Comparison of ENCODE assay signal across 35 cellular contexts in genomic region chrX:30666094-30666493, GRCh38.
"Had no signal": no experiment of that assay in that cellular context is flagged by ENCODE, and none has a peak within 500 bp of the region (broad histone marks: within the 10 kb centered on the region; RNA-seq: fewer than 3 reads in every experiment).

No MANE protein-coding gene starts in this region.

- H3K9me3 ChIP-seq: adrenal gland, ascending aorta, body of pancreas, breast epithelium, colonic mucosa had no signal

- H3K27ac ChIP-seq: adrenal gland, ascending aorta, body of pancreas, brain microvascular endothelial cell, breast epithelium, cardiac muscle cell, colonic mucosa had no signal

- H3K4me3 ChIP-seq: adrenal gland, ascending aorta, body of pancreas, breast epithelium, cardiac muscle cell, colonic mucosa had no signal

- H3K4me3 Mint-ChIP-seq: activated naive CD4-positive, alpha-beta T cell treated with anti-CD3 and anti-CD28 coated beads for 36 hours; activated naive CD4-positive, alpha-beta T cell treated with anti-CD3 and anti-CD28 coated beads, Interleukin-2, amount 10 ng/mL, durations not matched to agents 7 days and 5 days; activated naive CD4-positive, alpha-beta T cell treated with anti-CD3 and anti-CD28 coated beads, Interleukin-2, amount 50 U/mL, for 24 hours; activated naive CD8-positive, alpha-beta T cell; activated naive CD8-positive, alpha-beta T cell treated with anti-CD3 and anti-CD28 coated beads for 36 hours; activated naive CD8-positive, alpha-beta T cell treated with anti-CD3 and anti-CD28 coated beads, Interleukin-2, amount 10 ng/mL, durations not matched to agents 7 days and 5 days; activated naive CD8-positive, alpha-beta T cell treated with anti-CD3 and anti-CD28 coated beads, Interleukin-2, amount 50 U/mL, for 24 hours; activated T-cell treated with anti-CD3 and anti-CD28 coated beads, Interleukin-2, amount 50 U/mL, for 4 hours; activated T-cell treated with anti-CD3 and anti-CD28 coated beads, Interleukin-2, amount 50 U/mL, for 72 hours; activated T-helper 17 cell treated with anti-CD3 and anti-CD28 coated beads, Interleukin-2, amount 50 U/mL, for 72 hours; brain; central memory CD8-positive, alpha-beta T cell had no signal

- H3K27me3 Mint-ChIP-seq: activated naive CD4-positive, alpha-beta T cell treated with anti-CD3 and anti-CD28 coated beads, Interleukin-2, amount 10 ng/mL, durations not matched to agents 7 days and 5 days; activated naive CD4-positive, alpha-beta T cell treated with anti-CD3 and anti-CD28 coated beads, Interleukin-2, amount 50 U/mL, for 24 hours; activated naive CD8-positive, alpha-beta T cell; activated naive CD8-positive, alpha-beta T cell treated with anti-CD3 and anti-CD28 coated beads for 36 hours; activated naive CD8-positive, alpha-beta T cell treated with anti-CD3 and anti-CD28 coated beads, Interleukin-2, amount 10 ng/mL, durations not matched to agents 7 days and 5 days; activated naive CD8-positive, alpha-beta T cell treated with anti-CD3 and anti-CD28 coated beads, Interleukin-2, amount 50 U/mL, for 24 hours; activated T-helper 17 cell treated with anti-CD3 and anti-CD28 coated beads, Interleukin-2, amount 50 U/mL, for 72 hours; brain; central memory CD8-positive, alpha-beta T cell had no signal

- H3K4me1 Mint-ChIP-seq: brain; central memory CD8-positive, alpha-beta T cell had no signal

- H3K36me3 ChIP-seq: adrenal gland, ascending aorta, brain microvascular endothelial cell, breast epithelium, cardiac muscle cell, colonic mucosa had no signal

- H3K27me3 ChIP-seq: adrenal gland, ascending aorta, body of pancreas, brain microvascular endothelial cell, breast epithelium, cardiac muscle cell, colonic mucosa had no signal

- ATAC-seq: activated naive CD4-positive, alpha-beta T cell treated with anti-CD3 and anti-CD28 coated beads, Interleukin-2, amount 50 U/mL, for 72 hours; activated naive CD8-positive, alpha-beta T cell treated with anti-CD3 and anti-CD28 coated beads, Interleukin-2, amount 50 U/mL, for 24 hours; activated T-cell treated with anti-CD3 and anti-CD28 coated beads, Interleukin-2, amount 50 U/mL, for 4 hours; activated T-cell treated with anti-CD3 and anti-CD28 coated beads, Interleukin-2, amount 50 U/mL, for 72 hours; activated T-helper 17 cell treated with anti-CD3 and anti-CD28 coated beads, Interleukin-2, amount 50 U/mL, for 72 hours; body of pancreas had no signal

- H3K4me1 ChIP-seq: adrenal gland, ascending aorta, body of pancreas, breast epithelium, colonic mucosa had no signal

- H3K9me3 Mint-ChIP-seq: activated naive CD4-positive, alpha-beta T cell treated with anti-CD3 and anti-CD28 coated beads for 36 hours; activated naive CD4-positive, alpha-beta T cell treated with anti-CD3 and anti-CD28 coated beads, Interleukin-2, amount 10 ng/mL, durations not matched to agents 7 days and 5 days; activated naive CD4-positive, alpha-beta T cell treated with anti-CD3 and anti-CD28 coated beads, Interleukin-2, amount 50 U/mL, for 24 hours; activated naive CD4-positive, alpha-beta T cell treated with anti-CD3 and anti-CD28 coated beads, Interleukin-2, amount 50 U/mL, for 72 hours; activated naive CD8-positive, alpha-beta T cell treated with anti-CD3 and anti-CD28 coated beads for 36 hours; activated naive CD8-positive, alpha-beta T cell treated with anti-CD3 and anti-CD28 coated beads, Interleukin-2, amount 10 ng/mL, durations not matched to agents 7 days and 5 days; activated naive CD8-positive, alpha-beta T cell treated with anti-CD3 and anti-CD28 coated beads, Interleukin-2, amount 50 U/mL, for 24 hours; activated T-cell treated with anti-CD3 and anti-CD28 coated beads, Interleukin-2, amount 50 U/mL, for 4 hours; activated T-cell treated with anti-CD3 and anti-CD28 coated beads, Interleukin-2, amount 50 U/mL, for 72 hours; activated T-helper 17 cell treated with anti-CD3 and anti-CD28 coated beads, Interleukin-2, amount 50 U/mL, for 72 hours; central memory CD8-positive, alpha-beta T cell had no signal

- DNase-seq: activated effector memory CD4-positive, alpha-beta T cell treated with anti-CD3 and anti-CD28 coated beads, Interleukin-2, amount 50 U/mL, for 16 hours; activated effector memory CD4-positive, alpha-beta T cell treated with Interleukin-2 at 50 U/mL for 16 hours; activated gamma-delta T cell; activated gamma-delta T cell treated with Interleukin-2 at 50 U/mL for 16 hours; activated naive CD4-positive, alpha-beta T cell; activated naive CD4-positive, alpha-beta T cell treated with anti-CD3 and anti-CD28 coated beads for 36 hours; activated naive CD4-positive, alpha-beta T cell treated with anti-CD3 and anti-CD28 coated beads, Interleukin-2, amount 10 ng/mL, durations not matched to agents 7 days and 5 days; activated naive CD4-positive, alpha-beta T cell treated with anti-CD3 and anti-CD28 coated beads, Interleukin-2, amount 50 U/mL, for 16 hours; activated naive CD4-positive, alpha-beta T cell treated with Interleukin-2 at 50 U/mL for 16 hours; activated naive CD8-positive, alpha-beta T cell treated with anti-CD3 and anti-CD28 coated beads for 36 hours; activated naive CD8-positive, alpha-beta T cell treated with anti-CD3 and anti-CD28 coated beads, Interleukin-2, amount 10 ng/mL, durations not matched to agents 7 days and 5 days; activated naive CD8-positive, alpha-beta T cell treated with anti-CD3 and anti-CD28 coated beads, Interleukin-2, amount 50 U/mL, for 24 hours; activated T-cell treated with anti-CD3 and anti-CD28 coated beads, Interleukin-2, amount 50 U/mL, for 4 hours; activated T-cell treated with anti-CD3 and anti-CD28 coated beads, Interleukin-2, amount 50 U/mL, for 48 hours; activated T-cell treated with anti-CD3 and anti-CD28 coated beads, Interleukin-2, amount 50 U/mL, for 72 hours; adrenal gland; amniotic stem cell; amygdala; anterior cingulate cortex; aorta; body of pancreas; brain microvascular endothelial cell; caudate nucleus; central memory CD4-positive, alpha-beta T cell; cerebellar nuclear complex; colonic mucosa had no signal

- H3K27ac Mint-ChIP-seq: activated naive CD4-positive, alpha-beta T cell treated with anti-CD3 and anti-CD28 coated beads for 36 hours; activated naive CD4-positive, alpha-beta T cell treated with anti-CD3 and anti-CD28 coated beads, Interleukin-2, amount 10 ng/mL, durations not matched to agents 7 days and 5 days; activated naive CD4-positive, alpha-beta T cell treated with anti-CD3 and anti-CD28 coated beads, Interleukin-2, amount 50 U/mL, for 24 hours; activated naive CD4-positive, alpha-beta T cell treated with anti-CD3 and anti-CD28 coated beads, Interleukin-2, amount 50 U/mL, for 72 hours; activated naive CD8-positive, alpha-beta T cell; activated naive CD8-positive, alpha-beta T cell treated with anti-CD3 and anti-CD28 coated beads for 36 hours; activated naive CD8-positive, alpha-beta T cell treated with anti-CD3 and anti-CD28 coated beads, Interleukin-2, amount 10 ng/mL, durations not matched to agents 7 days and 5 days; activated naive CD8-positive, alpha-beta T cell treated with anti-CD3 and anti-CD28 coated beads, Interleukin-2, amount 50 U/mL, for 24 hours; activated T-cell treated with anti-CD3 and anti-CD28 coated beads, Interleukin-2, amount 50 U/mL, for 72 hours; activated T-helper 17 cell treated with anti-CD3 and anti-CD28 coated beads, Interleukin-2, amount 50 U/mL, for 72 hours; brain had no signal
